8 cellular contexts compared by ENCODE assay signal in genomic region chr5:75566710-75567309, GRCh38. TPM values are rescaled to one million over a fixed set of nuclear protein-coding genes. Genes with fewer than 3 reads are reported as not detected.
DNase-seq lines count a peak whose midpoint lies in the region; ATAC-seq and FAIRE-seq lines count a peak whose summit lies in the region.

No MANE protein-coding gene starts in this region.

- H3K36me3 ChIP-seq in adipocyte (ENCODE audit: control insufficient read depth, insufficient read depth, low read length, severe bottlenecking), result peaks cover 41% of the 10 kb centered on the region

- peaks cover 24% of the 10 kb centered on the region for H3K4me1 ChIP-seq in adipocyte (ENCODE audit: control insufficient read depth, insufficient read depth, low read length)

- FAIRE-seq in islet of Langerhans (lab: Jason Lieb, UNC), result peak; percentile 89

- ATAC-seq in GM18858 (IDR thresholded peaks at IDR 0.05; ENCODE audit: unreplicated experiment) (peak; percentile 83), HG03060 (IDR thresholded peaks at IDR 0.05; ENCODE audit: low read depth, unreplicated experiment) (peak; percentile 85)

- peak overlapping the region; percentile 67 for H3K4me3 ChIP-seq in adipocyte (ENCODE audit: low read length)

- peak overlapping the region; percentile 41 for H3K9ac ChIP-seq in adipocyte (ENCODE audit: low read length)

- DNase-seq in A172 (ENCODE audit: low spot score), result peak; percentile 96
- DNase-seq in OCI-M2 (lab: John Stamatoyannopoulos, UW; ENCODE audit: unreplicated experiment), result peak; percentile 16
- DNase-seq in adipocyte (ENCODE audit: low read depth), result peak; percentile 95
- DNase-seq in stimulated activated CD4-positive, alpha-beta T cell treated with anti-CD3 and anti-CD28 coated beads, TNF-alpha, amount 100 ng/mL, for 1 hour (ENCODE audit: low read depth in 3 of 3, low spot score in 1 of 3), result peak in 2 of 3 donors; percentile 3 to 27
- no peak for DNase-seq in NCI-H510A (lab: John Stamatoyannopoulos, UW)

- no peaks in the 10 kb centered on the region for H3K27me3 ChIP-seq in adipocyte (replicated peaks; ENCODE audit: control insufficient read depth, insufficient read depth, low read length)

- peaks cover 6% of the 10 kb centered on the region for H3K9me3 ChIP-seq in adipocyte (ENCODE audit: control insufficient read depth, low read length)

RNA-seq across cellular contexts. Expression of gene ANKDD1B, which starts 44.4 kb away (rescaled TPM):
- not detected in 2 replicates for total RNA-seq in A172 (2014; rRNA removed; shearing (Covaris generic))

RNA-seq across cellular contexts. Expression of gene POLK, which starts 55.1 kb away (rescaled TPM):
- total RNA-seq in A172 (2014; rRNA removed; shearing (Covaris generic)), result 36.1 and 36.7 TPM in 2 replicates

RNA-seq across cellular contexts. Expression of gene CERT1, which starts 55.4 kb away (rescaled TPM):
- total RNA-seq in A172 (2014; rRNA removed; shearing (Covaris generic)), result 16.2 and 17.6 TPM in 2 replicates
